Comparison of ENCODE assay signal across 1 cellular context in genomic region chr16:24685539-24686432, GRCh38.
A peak's percentile ranks its signal among the peaks of the same experiment; 100 is the strongest.
TF ChIP-seq lines count a peak whose summit lies in the region.

No MANE protein-coding gene starts in this region.

TF ChIP-seq in HepG2, 621 proteins besides CTCF, POLR2A, EP300 and RAD21 (continued from another document and continues in another):
- TF ChIP-seq ZNF329 (CRISPR knock-in tag; IDR thresholded peaks at IDR 0.05; ENCODE audit: low read depth) (no peak), MED1 (CRISPR knock-in tag; IDR thresholded peaks at IDR 0.05) (no peak; the same call in 1 of the 2 replicates), ZMYM4 (CRISPR knock-in tag; IDR thresholded peaks at IDR 0.05) (peak; percentile 32; the same call in 1 of the 2 replicates), GPBP1L1 (CRISPR knock-in tag; IDR thresholded peaks at IDR 0.05) (no peak), HINFP (CRISPR knock-in tag; IDR thresholded peaks at IDR 0.05; ENCODE audit: low read depth) (no peak), NFE2L1 (CRISPR knock-in tag; IDR thresholded peaks at IDR 0.05; ENCODE audit: borderline replicate concordance) (no peak), ZFAT (CRISPR knock-in tag; conservative IDR thresholded peaks at IDR 0.05) (no peak), HNRNPLL (IDR thresholded peaks at IDR 0.05; ENCODE audit: low read depth, low read length, poor library complexity, severe bottlenecking) (no peak), ZFP90 (CRISPR knock-in tag; IDR thresholded peaks at IDR 0.05; ENCODE audit: borderline replicate concordance) (no peak), SRY (CRISPR knock-in tag; IDR thresholded peaks at IDR 0.05) (no peak), SMAD9 (CRISPR knock-in tag; IDR thresholded peaks at IDR 0.05) (no peak), TEAD3 (CRISPR knock-in tag; optimal IDR thresholded peaks at IDR 0.05; ENCODE audit: borderline replicate concordance) (peak; percentile 51), HDAC1 (CRISPR knock-in tag; IDR thresholded peaks at IDR 0.05) (peak; percentile 64), ZNF709 (CRISPR knock-in tag; IDR thresholded peaks at IDR 0.05) (no peak), SMAD1 (CRISPR knock-in tag; IDR thresholded peaks at IDR 0.05; ENCODE audit: borderline replicate concordance, low read depth) (no peak), HOXA5 (CRISPR knock-in tag; IDR thresholded peaks at IDR 0.05) (no peak), TFAP4 (IDR thresholded peaks at IDR 0.05; ENCODE audit: borderline replicate concordance, low read depth) (peak; percentile 20; the same call in 1 of the 2 replicates), ZNF558 (CRISPR knock-in tag; IDR thresholded peaks at IDR 0.05; ENCODE audit: borderline replicate concordance) (no peak), MTA1 (CRISPR knock-in tag; IDR thresholded peaks at IDR 0.05; ENCODE audit: borderline replicate concordance) (no peak), ZNF552 (CRISPR knock-in tag; IDR thresholded peaks at IDR 0.05; ENCODE audit: borderline replicate concordance) (no peak), ZNF543 (CRISPR knock-in tag; IDR thresholded peaks at IDR 0.05) (no peak), MEIS1 (CRISPR knock-in tag; IDR thresholded peaks at IDR 0.05; ENCODE audit: borderline replicate concordance) (no peak), ZNF33B (CRISPR knock-in tag; IDR thresholded peaks at IDR 0.05) (no peak), POGZ (CRISPR knock-in tag; IDR thresholded peaks at IDR 0.05) (0 out of 2 replicates have a peak, but pooled peaks have one; percentile 12), KAT7 (CRISPR knock-in tag; IDR thresholded peaks at IDR 0.05; ENCODE audit: borderline replicate concordance) (no peak), SP140L (CRISPR knock-in tag; IDR thresholded peaks at IDR 0.05; ENCODE audit: borderline replicate concordance) (no peak), DNMT3B (CRISPR knock-in tag; conservative IDR thresholded peaks at IDR 0.05) (no peak), ZMYM3 (CRISPR knock-in tag; IDR thresholded peaks at IDR 0.05) (peak; percentile 91), NFIC (IDR thresholded peaks at IDR 0.05; ENCODE audit: low read length) (no peak), GTF2F1 (IDR thresholded peaks at IDR 0.05; ENCODE audit: low read length) (no peak), ZNF296 (CRISPR knock-in tag; conservative IDR thresholded peaks at IDR 0.05) (no peak), SNAPC5 (CRISPR knock-in tag; IDR thresholded peaks at IDR 0.05; ENCODE audit: borderline replicate concordance) (no peak), MEIS2 (CRISPR knock-in tag; IDR thresholded peaks at IDR 0.05) (peak; percentile 1; the same call in 1 of the 2 replicates), ZNF749 (CRISPR knock-in tag; IDR thresholded peaks at IDR 0.05; ENCODE audit: borderline replicate concordance) (no peak), ZNF772 (CRISPR knock-in tag; IDR thresholded peaks at IDR 0.05) (0 out of 2 replicates have a peak, but pooled peaks have one; percentile 14), ZNF569 (CRISPR knock-in tag; IDR thresholded peaks at IDR 0.05; ENCODE audit: borderline replicate concordance) (no peak), ZNF549 (CRISPR knock-in tag; IDR thresholded peaks at IDR 0.05) (no peak), TRIM22 (IDR thresholded peaks at IDR 0.05) (no peak), ZNF652 (CRISPR knock-in tag; IDR thresholded peaks at IDR 0.05; ENCODE audit: borderline replicate concordance, low read depth) (peak; percentile 98), FOXA3 (CRISPR knock-in tag; IDR thresholded peaks at IDR 0.05) (peak; percentile 80), FOXO1 (CRISPR knock-in tag; IDR thresholded peaks at IDR 0.05) (peak; percentile 63; the same call in 1 of the 2 replicates), KLF13 (CRISPR knock-in tag; IDR thresholded peaks at IDR 0.05) (no peak), ZNF260 (CRISPR knock-in tag; IDR thresholded peaks at IDR 0.05; ENCODE audit: borderline replicate concordance, low read depth) (no peak), MIXL1 (CRISPR knock-in tag; IDR thresholded peaks at IDR 0.05) (no peak), CREM (IDR thresholded peaks at IDR 0.05) (no peak; the same call in 1 of the 2 replicates), CREM (CRISPR knock-in tag; IDR thresholded peaks at IDR 0.05) (no peak), BRD4 (CRISPR knock-in tag; IDR thresholded peaks at IDR 0.05) (no peak), ASH2L (IDR thresholded peaks at IDR 0.05; ENCODE audit: insufficient read length, low read depth, low read length) (peak; percentile 70), JARID2 (CRISPR knock-in tag; IDR thresholded peaks at IDR 0.05; ENCODE audit: insufficient replicate concordance) (no peak), TMF1 (CRISPR knock-in tag; IDR thresholded peaks at IDR 0.05; ENCODE audit: low read depth) (no peak)
- TF ChIP-seq, protein P1, sequence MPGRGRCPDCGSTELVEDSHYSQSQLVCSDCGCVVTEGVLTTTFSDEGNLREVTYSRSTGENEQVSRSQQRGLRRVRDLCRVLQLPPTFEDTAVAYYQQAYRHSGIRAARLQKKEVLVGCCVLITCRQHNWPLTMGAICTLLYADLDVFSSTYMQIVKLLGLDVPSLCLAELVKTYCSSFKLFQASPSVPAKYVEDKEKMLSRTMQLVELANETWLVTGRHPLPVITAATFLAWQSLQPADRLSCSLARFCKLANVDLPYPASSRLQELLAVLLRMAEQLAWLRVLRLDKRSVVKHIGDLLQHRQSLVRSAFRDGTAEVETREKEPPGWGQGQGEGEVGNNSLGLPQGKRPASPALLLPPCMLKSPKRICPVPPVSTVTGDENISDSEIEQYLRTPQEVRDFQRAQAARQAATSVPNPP (CRISPR knock-in tag; IDR thresholded peaks at IDR 0.05), result no peak
- TF ChIP-seq, protein P2, sequence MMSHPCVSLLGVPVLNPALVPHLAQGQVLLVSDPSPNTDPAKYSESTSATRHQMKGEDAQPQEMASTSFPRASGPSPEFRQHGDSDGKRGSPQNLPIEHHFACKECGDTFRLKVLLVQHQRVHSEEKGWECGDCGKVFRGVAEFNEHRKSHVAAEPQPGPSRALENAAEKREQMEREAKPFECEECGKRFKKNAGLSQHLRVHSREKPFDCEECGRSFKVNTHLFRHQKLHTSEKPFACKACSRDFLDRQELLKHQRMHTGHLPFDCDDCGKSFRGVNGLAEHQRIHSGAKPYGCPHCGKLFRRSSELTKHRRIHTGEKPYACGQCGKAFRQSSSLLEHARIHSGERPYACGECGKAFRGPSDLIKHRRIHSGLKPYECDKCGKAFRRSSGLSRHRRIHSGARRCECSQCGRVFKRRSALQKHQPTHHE (CRISPR knock-in tag; IDR thresholded peaks at IDR 0.05; ENCODE audit: borderline replicate concordance), result no peak
- TF ChIP-seq, protein P3, sequence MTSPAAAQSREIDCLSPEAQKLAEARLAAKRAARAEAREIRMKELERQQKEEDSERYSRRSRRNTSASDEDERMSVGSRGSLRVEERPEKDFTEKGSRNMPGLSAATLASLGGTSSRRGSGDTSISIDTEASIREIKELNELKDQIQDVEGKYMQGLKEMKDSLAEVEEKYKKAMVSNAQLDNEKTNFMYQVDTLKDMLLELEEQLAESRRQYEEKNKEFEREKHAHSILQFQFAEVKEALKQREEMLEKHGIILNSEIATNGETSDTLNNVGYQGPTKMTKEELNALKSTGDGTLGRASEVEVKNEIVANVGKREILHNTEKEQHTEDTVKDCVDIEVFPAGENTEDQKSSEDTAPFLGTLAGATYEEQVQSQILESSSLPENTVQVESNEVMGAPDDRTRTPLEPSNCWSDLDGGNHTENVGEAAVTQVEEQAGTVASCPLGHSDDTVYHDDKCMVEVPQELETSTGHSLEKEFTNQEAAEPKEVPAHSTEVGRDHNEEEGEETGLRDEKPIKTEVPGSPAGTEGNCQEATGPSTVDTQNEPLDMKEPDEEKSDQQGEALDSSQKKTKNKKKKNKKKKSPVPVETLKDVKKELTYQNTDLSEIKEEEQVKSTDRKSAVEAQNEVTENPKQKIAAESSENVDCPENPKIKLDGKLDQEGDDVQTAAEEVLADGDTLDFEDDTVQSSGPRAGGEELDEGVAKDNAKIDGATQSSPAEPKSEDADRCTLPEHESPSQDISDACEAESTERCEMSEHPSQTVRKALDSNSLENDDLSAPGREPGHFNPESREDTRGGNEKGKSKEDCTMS (CRISPR knock-in tag; conservative IDR thresholded peaks at IDR 0.05), result no peak
- TF ChIP-seq, protein P4, sequence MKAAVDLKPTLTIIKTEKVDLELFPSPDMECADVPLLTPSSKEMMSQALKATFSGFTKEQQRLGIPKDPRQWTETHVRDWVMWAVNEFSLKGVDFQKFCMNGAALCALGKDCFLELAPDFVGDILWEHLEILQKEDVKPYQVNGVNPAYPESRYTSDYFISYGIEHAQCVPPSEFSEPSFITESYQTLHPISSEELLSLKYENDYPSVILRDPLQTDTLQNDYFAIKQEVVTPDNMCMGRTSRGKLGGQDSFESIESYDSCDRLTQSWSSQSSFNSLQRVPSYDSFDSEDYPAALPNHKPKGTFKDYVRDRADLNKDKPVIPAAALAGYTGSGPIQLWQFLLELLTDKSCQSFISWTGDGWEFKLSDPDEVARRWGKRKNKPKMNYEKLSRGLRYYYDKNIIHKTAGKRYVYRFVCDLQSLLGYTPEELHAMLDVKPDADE (CRISPR knock-in tag; IDR thresholded peaks at IDR 0.05), result no peak
- TF ChIP-seq, protein P5, sequence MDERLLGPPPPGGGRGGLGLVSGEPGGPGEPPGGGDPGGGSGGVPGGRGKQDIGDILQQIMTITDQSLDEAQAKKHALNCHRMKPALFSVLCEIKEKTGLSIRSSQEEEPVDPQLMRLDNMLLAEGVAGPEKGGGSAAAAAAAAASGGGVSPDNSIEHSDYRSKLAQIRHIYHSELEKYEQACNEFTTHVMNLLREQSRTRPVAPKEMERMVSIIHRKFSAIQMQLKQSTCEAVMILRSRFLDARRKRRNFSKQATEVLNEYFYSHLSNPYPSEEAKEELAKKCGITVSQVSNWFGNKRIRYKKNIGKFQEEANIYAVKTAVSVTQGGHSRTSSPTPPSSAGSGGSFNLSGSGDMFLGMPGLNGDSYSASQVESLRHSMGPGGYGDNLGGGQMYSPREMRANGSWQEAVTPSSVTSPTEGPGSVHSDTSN (CRISPR knock-in tag; IDR thresholded peaks at IDR 0.05), result no peak
- TF ChIP-seq, protein P6, sequence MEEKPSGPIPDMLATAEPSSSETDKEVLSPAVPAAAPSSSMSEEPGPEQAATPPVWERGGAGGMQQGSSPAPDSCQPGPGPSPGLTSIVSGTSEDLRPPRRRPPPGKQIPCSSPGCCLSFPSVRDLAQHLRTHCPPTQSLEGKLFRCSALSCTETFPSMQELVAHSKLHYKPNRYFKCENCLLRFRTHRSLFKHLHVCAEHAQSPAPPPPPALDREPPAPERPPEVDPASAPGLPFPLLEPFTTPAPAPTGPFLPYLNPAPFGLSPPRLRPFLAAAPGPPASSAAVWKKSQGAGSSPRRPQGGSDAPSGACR (CRISPR knock-in tag; IDR thresholded peaks at IDR 0.05), result no peak
